Comparison of ENCODE assay signal across 8 cellular contexts in the genomic region with DNA sequence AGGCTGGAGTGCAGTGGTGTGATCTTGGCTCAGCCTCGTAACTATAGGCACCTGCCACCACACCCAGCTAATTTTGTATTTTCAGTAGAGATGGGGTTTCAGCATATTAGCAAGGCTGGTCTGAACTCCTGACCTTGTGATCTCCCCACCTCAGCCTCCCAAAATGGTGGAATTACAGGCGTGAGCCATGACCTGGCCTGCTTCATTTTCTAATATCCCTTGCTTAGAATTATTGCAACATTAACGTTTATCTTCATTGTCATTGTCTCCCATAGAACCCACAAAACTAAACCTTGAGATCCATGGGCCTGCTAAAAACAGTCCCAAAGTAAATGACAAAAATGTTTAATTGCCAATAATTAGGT. TPM values are rescaled to one million over a fixed set of nuclear protein-coding genes. Genes with fewer than 3 reads are reported as not detected.
A peak's percentile ranks its signal among the peaks of the same experiment; 100 is the strongest.
DNase-seq lines count a peak whose midpoint lies in the region; ATAC-seq and TF ChIP-seq lines count a peak whose summit lies in the region.

No MANE protein-coding gene starts in this region.

- TF ChIP-seq CTCF in vagina (IDR thresholded peaks at IDR 0.05) = no peak
- TF ChIP-seq CTCF in lower leg skin (IDR thresholded peaks at IDR 0.05) = no peak

- 41 to 45% methylated on average over 3 of the region's 3 CpGs for WGBS in lower leg skin, 2 donors

- H3K27me3 ChIP-seq in vagina = no peaks in the 10 kb centered on the region

- intact Hi-C loops in vagina (cut with DNase I) = loop anchor here (5.0 kb wide), 1 partner anchor 93 kb away; no protein-coding TSS in a partner anchor
- intact Hi-C loops in lower leg skin (cut with DNase I; ENCODE audit: low total_unique reads) = loop anchor here (10.0 kb wide), 1 partner anchor 100 kb away; no protein-coding TSS in a partner anchor

- peaks cover 4 to 46% of the 10 kb centered on the region in 2 donors for H3K36me3 ChIP-seq in vagina

- H3K27ac ChIP-seq in vagina = peak overlapping the region; percentile 54

- peak; percentile 30 to 49 for DNase-seq in stimulated activated CD4-positive, alpha-beta T cell treated with anti-CD3 and anti-CD28 coated beads, Interleukin-2, amount 100 ng/mL, for 24 hours
- DNase-seq in stimulated activated CD4-positive, alpha-beta T cell treated with anti-CD3 and anti-CD28 coated beads, Interleukin-4, amount 100 ng/mL, for 4 hours = no peak
- DNase-seq in erythroblast (lab: John Stamatoyannopoulos, UW) = peak in 1 of 2 experiments; percentile 53
- DNase-seq in vagina (ENCODE audit: extremely low spot score in 2 of 2) = no peak
- no peak for DNase-seq in AG08395 (ENCODE audit: low spot score)
- no peak for DNase-seq in lower leg skin (ENCODE audit: low spot score in 2 of 2)

- peak; percentile 7 for TF ChIP-seq POLR2A in erythroblast (IDR thresholded peaks at IDR 0.05; ENCODE audit: low read length)
- no peak for TF ChIP-seq POLR2A in vagina (IDR thresholded peaks at IDR 0.05)
- TF ChIP-seq POLR2A in lower leg skin (IDR thresholded peaks at IDR 0.05) = no peak

- H3K4me3 ChIP-seq in vagina (no peak overlapping the region), lower leg skin (ENCODE audit: low read depth, poor library complexity, severe bottlenecking) (no peak overlapping the region)

- peaks cover 46% of the 10 kb centered on the region for H3K4me1 ChIP-seq in vagina

- H3K9me3 ChIP-seq in vagina = no peaks in the 10 kb centered on the region

- no peak for ATAC-seq in HG03159 (IDR thresholded peaks at IDR 0.05; ENCODE audit: unreplicated experiment)

TF ChIP-seq in PFSK-1, 5 proteins besides CTCF, POLR2A, EP300 and RAD21:
- TF ChIP-seq, protein P1, sequence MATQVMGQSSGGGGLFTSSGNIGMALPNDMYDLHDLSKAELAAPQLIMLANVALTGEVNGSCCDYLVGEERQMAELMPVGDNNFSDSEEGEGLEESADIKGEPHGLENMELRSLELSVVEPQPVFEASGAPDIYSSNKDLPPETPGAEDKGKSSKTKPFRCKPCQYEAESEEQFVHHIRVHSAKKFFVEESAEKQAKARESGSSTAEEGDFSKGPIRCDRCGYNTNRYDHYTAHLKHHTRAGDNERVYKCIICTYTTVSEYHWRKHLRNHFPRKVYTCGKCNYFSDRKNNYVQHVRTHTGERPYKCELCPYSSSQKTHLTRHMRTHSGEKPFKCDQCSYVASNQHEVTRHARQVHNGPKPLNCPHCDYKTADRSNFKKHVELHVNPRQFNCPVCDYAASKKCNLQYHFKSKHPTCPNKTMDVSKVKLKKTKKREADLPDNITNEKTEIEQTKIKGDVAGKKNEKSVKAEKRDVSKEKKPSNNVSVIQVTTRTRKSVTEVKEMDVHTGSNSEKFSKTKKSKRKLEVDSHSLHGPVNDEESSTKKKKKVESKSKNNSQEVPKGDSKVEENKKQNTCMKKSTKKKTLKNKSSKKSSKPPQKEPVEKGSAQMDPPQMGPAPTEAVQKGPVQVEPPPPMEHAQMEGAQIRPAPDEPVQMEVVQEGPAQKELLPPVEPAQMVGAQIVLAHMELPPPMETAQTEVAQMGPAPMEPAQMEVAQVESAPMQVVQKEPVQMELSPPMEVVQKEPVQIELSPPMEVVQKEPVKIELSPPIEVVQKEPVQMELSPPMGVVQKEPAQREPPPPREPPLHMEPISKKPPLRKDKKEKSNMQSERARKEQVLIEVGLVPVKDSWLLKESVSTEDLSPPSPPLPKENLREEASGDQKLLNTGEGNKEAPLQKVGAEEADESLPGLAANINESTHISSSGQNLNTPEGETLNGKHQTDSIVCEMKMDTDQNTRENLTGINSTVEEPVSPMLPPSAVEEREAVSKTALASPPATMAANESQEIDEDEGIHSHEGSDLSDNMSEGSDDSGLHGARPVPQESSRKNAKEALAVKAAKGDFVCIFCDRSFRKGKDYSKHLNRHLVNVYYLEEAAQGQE (IDR thresholded peaks at IDR 0.05; ENCODE audit: insufficient read depth in 1 of 2, low read depth in 2 of 2, low read length in 2 of 2) = no peak
- 0 out of 2 replicates have a peak, but pooled peaks have one; percentile 6 for TF ChIP-seq SIN3A (IDR thresholded peaks at IDR 0.05; ENCODE audit: borderline replicate concordance, insufficient read depth, low read length)
- TF ChIP-seq POLR2AphosphoS5 (IDR thresholded peaks at IDR 0.05; ENCODE audit: low read depth, low read length) = no peak
- TF ChIP-seq TAF1 (IDR thresholded peaks at IDR 0.05; ENCODE audit: borderline replicate concordance, insufficient read depth, low read length) = no peak
- no peak for TF ChIP-seq FOXP2 (optimal IDR thresholded peaks at IDR 0.05; ENCODE audit: borderline replicate concordance, extremely low read depth, extremely low read length, insufficient read depth)

RNA-seq across cellular contexts. Expression of a gene that starts 6.1 kb away (rescaled TPM):
- polyA plus RNA-seq in PFSK-1 (2012; ENCODE audit: insufficient read length, low read depth) = 12,894 TPM
- total RNA-seq in vagina (8,108 TPM), lower leg skin (over 10,000 TPM in 2 of 4 donors, 1,000 to 10,000 TPM in 2; 8,072 to 12,275 (median 10,774) TPM)

RNA-seq across cellular contexts. Expression of a gene that starts 53.2 kb away (rescaled TPM):
- polyA plus RNA-seq in PFSK-1 (2012; ENCODE audit: insufficient read length, low read depth) = 41.7 TPM
- total RNA-seq in vagina (26.0 TPM), lower leg skin (10 to 100 TPM; 22.6 to 29.6 (median 25.1) TPM)

Comparison
In these comparisons a context has a peak if more than half of its experiments do, and no peak if none do; other contexts are left out.
1. DNase-seq: peak in stimulated activated CD4-positive, alpha-beta T cell treated with anti-CD3 and anti-CD28 coated beads, Interleukin-2, amount 100 ng/mL, for 24 hours (2 of 2); none in stimulated activated CD4-positive, alpha-beta T cell treated with anti-CD3 and anti-CD28 coated beads, Interleukin-4, amount 100 ng/mL, for 4 hours (0 of 2), vagina (0 of 2), AG08395 (single experiment) and lower leg skin (0 of 2).